8 cellular contexts compared by ENCODE assay signal in genomic region chr1:209576798-209577197, GRCh38. TPM values are rescaled to one million over a fixed set of nuclear protein-coding genes. Genes with fewer than 3 reads are reported as not detected.
DNase-seq lines count a peak whose midpoint lies in the region; ATAC-seq and TF ChIP-seq lines count a peak whose summit lies in the region.

No MANE protein-coding gene starts in this region.

- H3K27ac Mint-ChIP-seq in activated T-helper 17 cell treated with anti-CD3 and anti-CD28 coated beads, Interleukin-2, amount 50 U/mL, for 72 hours, result no peak overlapping the region
- no peak overlapping the region for H3K27ac Mint-ChIP-seq in type B pancreatic cell

- H3K36me3 ChIP-seq in Peyer's patch (no peaks in the 10 kb centered on the region), ovary (no peaks in the 10 kb centered on the region)

- no peaks in the 10 kb centered on the region for H3K36me3 Mint-ChIP-seq in activated T-helper 17 cell treated with anti-CD3 and anti-CD28 coated beads, Interleukin-2, amount 50 U/mL, for 72 hours (ENCODE audit: low read depth)
- no peaks in the 10 kb centered on the region for H3K36me3 Mint-ChIP-seq in type B pancreatic cell

- H3K4me1 ChIP-seq in Peyer's patch (no peaks in the 10 kb centered on the region), ovary (ENCODE audit: insufficient read depth) (no peaks in the 10 kb centered on the region)

- H3K9me3 ChIP-seq in Peyer's patch, result no peaks in the 10 kb centered on the region
- H3K9me3 ChIP-seq in ovary, result no peaks in the 10 kb centered on the region

- intact Hi-C loops in ovary (cut with DNase I), result loop anchor here (2.0 to 10.0 kb wide), 6 partner anchors 51 to 258 kb away; no protein-coding TSS in a partner anchor

- H3K9me3 Mint-ChIP-seq in activated T-helper 17 cell treated with anti-CD3 and anti-CD28 coated beads, Interleukin-2, amount 50 U/mL, for 72 hours, result no peaks in the 10 kb centered on the region
- no peaks in the 10 kb centered on the region for H3K9me3 Mint-ChIP-seq in type B pancreatic cell

- TF ChIP-seq CTCF in Peyer's patch (IDR thresholded peaks at IDR 0.05) (peak; percentile 38 to 90 (median 86)), ovary (IDR thresholded peaks at IDR 0.05) (peak; percentile 84 to 86 (median 85)), type B pancreatic cell (conservative IDR thresholded peaks at IDR 0.05) (peak; percentile 90)

- H3K27me3 Mint-ChIP-seq in activated T-helper 17 cell treated with anti-CD3 and anti-CD28 coated beads, Interleukin-2, amount 50 U/mL, for 72 hours, result peaks cover 6% of the 10 kb centered on the region
- H3K27me3 Mint-ChIP-seq in type B pancreatic cell, result peaks cover 33% of the 10 kb centered on the region

- no peak overlapping the region for H3K4me3 Mint-ChIP-seq in activated T-helper 17 cell treated with anti-CD3 and anti-CD28 coated beads, Interleukin-2, amount 50 U/mL, for 72 hours
- H3K4me3 Mint-ChIP-seq in type B pancreatic cell, result no peak overlapping the region

- no peak overlapping the region for H3K4me3 ChIP-seq in Jurkat, Clone E6-1 (ENCODE audit: low read length)
- no peak overlapping the region for H3K4me3 ChIP-seq in Peyer's patch
- H3K4me3 ChIP-seq in ovary, result no peak overlapping the region

- DNase-seq in D341Med (ENCODE audit: low spot score) (peak; percentile 85), Peyer's patch (peak; percentile 58 to 89 (median 84)), foreskin melanocyte (peak; percentile 54), ovary (peak; percentile 75 to 88 (median 88)), type B pancreatic cell (ENCODE audit: extremely low spot score, unreplicated experiment) (peak; percentile 80)
- peak; percentile 12 for DNase-seq in Jurkat, Clone E6-1 (ENCODE audit: low read depth, low spot score)

- H3K27ac ChIP-seq in Peyer's patch (no peak overlapping the region), ovary (no peak overlapping the region)

- 8 to 9% (median 9%) methylated on average over 6 of the region's 6 CpGs for WGBS in ovary, 3 donors

- TF ChIP-seq EP300 in ovary (IDR thresholded peaks at IDR 0.05), result no peak

- H3K27me3 ChIP-seq in Peyer's patch (no peaks in the 10 kb centered on the region), ovary (no peaks in the 10 kb centered on the region)

- peak; percentile 81 for ATAC-seq in GM21526 (IDR thresholded peaks at IDR 0.05; ENCODE audit: low FRiP score, unreplicated experiment)
- ATAC-seq in activated T-helper 17 cell treated with anti-CD3 and anti-CD28 coated beads, Interleukin-2, amount 50 U/mL, for 72 hours (replicated peaks), result peak; percentile 93

- H3K4me1 Mint-ChIP-seq in activated T-helper 17 cell treated with anti-CD3 and anti-CD28 coated beads, Interleukin-2, amount 50 U/mL, for 72 hours, result peaks cover 5% of the 10 kb centered on the region
- H3K4me1 Mint-ChIP-seq in type B pancreatic cell (ENCODE audit: unreplicated experiment), result peaks cover 4% of the 10 kb centered on the region

- TF ChIP-seq POLR2A in Peyer's patch (IDR thresholded peaks at IDR 0.05) (no peak), ovary (IDR thresholded peaks at IDR 0.05) (no peak)

RNA-seq across cellular contexts. Expression of gene CAMK1G, which starts 6.7 kb away (rescaled TPM):
- polyA plus RNA-seq in Jurkat, Clone E6-1 (2012; ENCODE audit: insufficient read depth, insufficient read length), result not detected
- total RNA-seq in Peyer's patch, result not detected
- under 1 TPM in 1 of 2 donors, not detected in 1; 0.21 TPM for total RNA-seq in activated T-helper 17 cell treated with anti-CD3 and anti-CD28 coated beads, Interleukin-2, amount 50 U/mL, for 72 hours
- 10 to 100 TPM; 10.1 to 16.7 (median 12.0) TPM for total RNA-seq in ovary
- 10 to 100 TPM in 1 of 2 donors, 1 to 10 TPM in 1; 7.6 to 20.2 TPM for polyA plus RNA-seq in ovary
- total RNA-seq in type B pancreatic cell (ENCODE audit: low replicate concordance), result 2.0 and 9.4 TPM in 2 replicates

Comparison
In these comparisons a context has a peak if more than half of its experiments do, and no peak if none do; other contexts are left out.
1. DNase-seq: peak in every context shown above with its lines; median percentile 88 in ovary; 85 in D341Med; 84 in Peyer's patch; 80 in type B pancreatic cell; 54 in foreskin melanocyte; 12 in Jurkat, Clone E6-1.